Comparison of ENCODE assay signal across 10 cellular contexts in the genomic region with DNA sequence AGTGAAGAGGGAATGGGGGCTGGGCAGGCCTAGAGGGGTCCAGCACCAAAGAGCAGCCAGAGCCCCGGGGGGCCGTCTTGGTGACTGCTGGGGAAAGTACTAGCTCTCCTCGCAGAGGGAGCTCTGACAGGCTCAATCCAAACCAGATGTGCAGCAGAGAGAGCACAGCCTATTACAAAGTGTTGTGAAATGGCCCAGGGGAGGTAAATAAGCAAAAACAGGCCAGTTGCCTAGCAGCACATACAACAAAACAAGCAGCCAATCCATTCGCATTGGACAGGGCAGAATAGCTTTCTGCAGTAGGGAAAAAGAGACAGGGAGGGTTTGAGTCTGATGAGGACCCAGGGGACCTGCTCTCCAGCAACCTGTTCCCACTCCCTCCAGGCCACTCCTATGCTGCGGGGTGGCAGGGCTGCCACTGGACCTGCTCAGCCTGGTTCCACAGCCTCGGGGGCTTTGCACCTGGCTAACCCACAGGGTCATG.
DNase-seq lines count a peak whose midpoint lies in the region; ATAC-seq, FAIRE-seq and TF ChIP-seq lines count a peak whose summit lies in the region.
"Had no signal": no experiment of that assay in that cellular context is flagged by ENCODE, and none has a peak within 500 bp of the region (broad histone marks: within the 10 kb centered on the region; RNA-seq: fewer than 3 reads in every experiment).

No MANE protein-coding gene starts in this region.

- TF ChIP-seq CTCF in K562 (IDR thresholded peaks at IDR 0.05 in 2 of 3, conservative IDR thresholded peaks at IDR 0.05 in 1 of 3; ENCODE audit: insufficient read depth in 2 of 3, low read depth in 1 of 3, low read length in 3 of 3) (no peak), transverse colon (IDR thresholded peaks at IDR 0.05) (no peak)

- no peak for TF ChIP-seq RAD21 in K562 (CRISPR knock-in tag; conservative IDR thresholded peaks at IDR 0.05 in 1 of 2, IDR thresholded peaks at IDR 0.05 in 1 of 2)

- DNase-seq in NCI-H1694 (lab: John Stamatoyannopoulos, UW) (peak; percentile 21), NCI-H1694 treated with DMSO at 0.1 percent for 48 hours (lab: John Stamatoyannopoulos, UW) (no peak), K562 (ENCODE audit: extremely low read depth in 1 of 4, low spot score in 3 of 4) (no peak), left colon (peak; percentile 33 to 65), transverse colon (peak; percentile 47), hypothalamus (lab: John Stamatoyannopoulos, UW) (no peak)
- DNase-seq: CD4-positive, CD25-positive, alpha-beta regulatory T cell had no signal

- H3K27ac ChIP-seq in K562 (ENCODE audit: extremely low read depth, low read depth, low read length) (no peak overlapping the region), transverse colon (peak overlapping the region; percentile 55 to 70 (median 62))

- H3K36me3 ChIP-seq in K562 (ENCODE audit: control insufficient read depth, insufficient read depth, low read length) (no peaks in the 10 kb centered on the region), transverse colon (no peaks in the 10 kb centered on the region)

- no peak overlapping the region for H3K9ac ChIP-seq in K562 (ENCODE audit: insufficient read depth in 1 of 2, low read depth in 2 of 2, low read length in 2 of 2)

- WGBS in K562 (ENCODE audit: insufficient coverage, low coverage, missing lambda C conversion rate) = 10% methylated on average over 6 of the region's 6 CpGs
- WGBS in transverse colon (ENCODE audit: low coverage in 1 of 2), 2 donors = 17 to 39% methylated on average over 1 to 6 of the region's 6 CpGs

- H3K4me3 ChIP-seq in K562 (no peak overlapping the region), transverse colon (no peak overlapping the region)

- BruUV-seq in K562 (replicated peaks; lab: Mats Ljungman, UMichigan) = no TSS peak

- H3K4me1 ChIP-seq in K562 (replicated peaks in 1 of 2; ENCODE audit: control insufficient read depth in 2 of 2, insufficient read depth in 2 of 2, low read length in 2 of 2) (peaks cover 0 to 19% of the 10 kb centered on the region in 2 experiments; a peak in 4 of 5 replicates), transverse colon (peaks cover 8 to 26% (median 13%) of the 10 kb centered on the region in 4 donors)

- TF ChIP-seq POLR2A in K562 (conservative IDR thresholded peaks at IDR 0.05) = no peak
- TF ChIP-seq POLR2A in transverse colon (IDR thresholded peaks at IDR 0.05) = peak; percentile 20

- CTCF ChIA-PET in K562 (lab: Yijun Ruan, JAX; ENCODE audit: low intra/inter-chr PET ratio) = no interaction called here

- POLR2A ChIA-PET in K562 (lab: Yijun Ruan, JAX) = interaction anchor here (2.0 kb wide), 1 partner anchor 11 kb away, joined by 11 read pairs; no protein-coding TSS in a partner anchor

- no peak overlapping the region for H3K4me2 ChIP-seq in K562 (ENCODE audit: insufficient read depth, low read length)

- H4K20me1 ChIP-seq in K562 (replicated peaks; ENCODE audit: control insufficient read depth, insufficient read depth, low read length) = no peaks in the 10 kb centered on the region

- no peaks in the 10 kb centered on the region for H3K9me1 ChIP-seq in K562 (ENCODE audit: control insufficient read depth, insufficient read depth, low read length)

- H3K9me3 ChIP-seq in K562 (replicated peaks; ENCODE audit: control insufficient read depth, insufficient read depth, low read depth, low read length) = no peaks in the 10 kb centered on the region
- no peaks in the 10 kb centered on the region for H3K9me3 ChIP-seq in transverse colon

- TF ChIP-seq EP300 in K562 (IDR thresholded peaks at IDR 0.05; ENCODE audit: low read length) = no peak
- TF ChIP-seq EP300 in transverse colon (IDR thresholded peaks at IDR 0.05; ENCODE audit: low read depth) = no peak

- in situ Hi-C loops in K562 (cut with MboI) (no loop called here), transverse colon (cut with MboI; ENCODE audit: low pct_ligation_motif_present in 1 of 4, low pct_unique_long_range_greater_than_20kb in 1 of 4, low sequenced_read_pairs in 3 of 4) (loop anchor here in 1 of 4 donors (25.0 kb wide), 1 partner anchor 270 kb away; a partner anchor contains a TSS)

- H3K79me2 ChIP-seq in K562 (ENCODE audit: control insufficient read depth, insufficient read depth, low read length) = no peaks in the 10 kb centered on the region

- intact Hi-C loops in K562 (cut with micrococcal nuclease) (no loop called here), left colon (cut with DNase I, micrococcal nuclease) (no loop called here), transverse colon (cut with DNase I; ENCODE audit: low total_unique reads) (no loop called here)

- peaks cover 0 to 11% of the 10 kb centered on the region in 2 experiments; a peak in 3 of 5 replicates for H3K27me3 ChIP-seq in K562 (ENCODE audit: control insufficient read depth in 2 of 2, insufficient read depth in 2 of 2, low read length in 2 of 2)
- no peaks in the 10 kb centered on the region for H3K27me3 ChIP-seq in transverse colon

- FAIRE-seq in K562 (lab: Jason Lieb, UNC) = no peak

- ATAC-seq in K562 (peak; percentile 63), left colon (peak; percentile 41), GM21619 (IDR thresholded peaks at IDR 0.05; ENCODE audit: unreplicated experiment) (no peak), GM18907 (IDR thresholded peaks at IDR 0.05; ENCODE audit: unreplicated experiment) (no peak)
- ATAC-seq: Panc1 had no signal

- no peak overlapping the region for H2AFZ ChIP-seq in K562 (ENCODE audit: low read depth, low read length)

TF ChIP-seq in K562, 482 proteins besides CTCF, POLR2A, EP300 and RAD21 (continues in another document):
- TF ChIP-seq RFX1 (IDR thresholded peaks at IDR 0.05) (peak; percentile 64), FOXP1 (CRISPR knock-in tag; IDR thresholded peaks at IDR 0.05) (no peak), FIP1L1 (IDR thresholded peaks at IDR 0.05; ENCODE audit: low read depth, low read length, poor library complexity, severe bottlenecking) (no peak), CEBPG (CRISPR knock-in tag; IDR thresholded peaks at IDR 0.05) (peak; percentile 85), CEBPG (tag; conservative IDR thresholded peaks at IDR 0.05 in 1 of 2, IDR thresholded peaks at IDR 0.05 in 1 of 2) (peak; percentile 69 to 90), PRMT5 (CRISPR knock-in tag; IDR thresholded peaks at IDR 0.05) (no peak), FOXA1 (IDR thresholded peaks at IDR 0.05; ENCODE audit: borderline replicate concordance) (no peak), TBL1XR1 (IDR thresholded peaks at IDR 0.05; ENCODE audit: low read length in 2 of 2) (no peak)
- TF ChIP-seq, protein P1, sequence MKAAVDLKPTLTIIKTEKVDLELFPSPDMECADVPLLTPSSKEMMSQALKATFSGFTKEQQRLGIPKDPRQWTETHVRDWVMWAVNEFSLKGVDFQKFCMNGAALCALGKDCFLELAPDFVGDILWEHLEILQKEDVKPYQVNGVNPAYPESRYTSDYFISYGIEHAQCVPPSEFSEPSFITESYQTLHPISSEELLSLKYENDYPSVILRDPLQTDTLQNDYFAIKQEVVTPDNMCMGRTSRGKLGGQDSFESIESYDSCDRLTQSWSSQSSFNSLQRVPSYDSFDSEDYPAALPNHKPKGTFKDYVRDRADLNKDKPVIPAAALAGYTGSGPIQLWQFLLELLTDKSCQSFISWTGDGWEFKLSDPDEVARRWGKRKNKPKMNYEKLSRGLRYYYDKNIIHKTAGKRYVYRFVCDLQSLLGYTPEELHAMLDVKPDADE (conservative IDR thresholded peaks at IDR 0.05; ENCODE audit: control insufficient read depth, low read depth, low read length) = no peak
- TF ChIP-seq, protein P2, sequence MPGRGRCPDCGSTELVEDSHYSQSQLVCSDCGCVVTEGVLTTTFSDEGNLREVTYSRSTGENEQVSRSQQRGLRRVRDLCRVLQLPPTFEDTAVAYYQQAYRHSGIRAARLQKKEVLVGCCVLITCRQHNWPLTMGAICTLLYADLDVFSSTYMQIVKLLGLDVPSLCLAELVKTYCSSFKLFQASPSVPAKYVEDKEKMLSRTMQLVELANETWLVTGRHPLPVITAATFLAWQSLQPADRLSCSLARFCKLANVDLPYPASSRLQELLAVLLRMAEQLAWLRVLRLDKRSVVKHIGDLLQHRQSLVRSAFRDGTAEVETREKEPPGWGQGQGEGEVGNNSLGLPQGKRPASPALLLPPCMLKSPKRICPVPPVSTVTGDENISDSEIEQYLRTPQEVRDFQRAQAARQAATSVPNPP (IDR thresholded peaks at IDR 0.05; ENCODE audit: borderline replicate concordance, insufficient read depth, insufficient read length) = no peak
- TF ChIP-seq, protein P3, sequence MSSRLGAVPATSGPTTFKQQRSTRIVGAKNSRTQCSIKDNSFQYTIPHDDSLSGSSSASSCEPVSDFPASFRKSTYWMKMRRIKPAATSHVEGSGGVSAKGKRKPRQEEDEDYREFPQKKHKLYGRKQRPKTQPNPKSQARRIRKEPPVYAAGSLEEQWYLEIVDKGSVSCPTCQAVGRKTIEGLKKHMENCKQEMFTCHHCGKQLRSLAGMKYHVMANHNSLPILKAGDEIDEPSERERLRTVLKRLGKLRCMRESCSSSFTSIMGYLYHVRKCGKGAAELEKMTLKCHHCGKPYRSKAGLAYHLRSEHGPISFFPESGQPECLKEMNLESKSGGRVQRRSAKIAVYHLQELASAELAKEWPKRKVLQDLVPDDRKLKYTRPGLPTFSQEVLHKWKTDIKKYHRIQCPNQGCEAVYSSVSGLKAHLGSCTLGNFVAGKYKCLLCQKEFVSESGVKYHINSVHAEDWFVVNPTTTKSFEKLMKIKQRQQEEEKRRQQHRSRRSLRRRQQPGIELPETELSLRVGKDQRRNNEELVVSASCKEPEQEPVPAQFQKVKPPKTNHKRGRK (tag; IDR thresholded peaks at IDR 0.05) = no peak

Comparison
In these comparisons a context has a peak if more than half of its experiments do, and no peak if none do; other contexts are left out.
1. DNase-seq: peak in NCI-H1694 (single experiment), left colon (2 of 2) and transverse colon (single experiment); none in NCI-H1694 treated with DMSO at 0.1 percent for 48 hours (single experiment), K562 (0 of 4) and hypothalamus (0 of 51).
2. ATAC-seq: peak in K562 (single experiment) and left colon (single experiment); none in GM21619 (single experiment) and GM18907 (single experiment).